In the genomic region with DNA sequence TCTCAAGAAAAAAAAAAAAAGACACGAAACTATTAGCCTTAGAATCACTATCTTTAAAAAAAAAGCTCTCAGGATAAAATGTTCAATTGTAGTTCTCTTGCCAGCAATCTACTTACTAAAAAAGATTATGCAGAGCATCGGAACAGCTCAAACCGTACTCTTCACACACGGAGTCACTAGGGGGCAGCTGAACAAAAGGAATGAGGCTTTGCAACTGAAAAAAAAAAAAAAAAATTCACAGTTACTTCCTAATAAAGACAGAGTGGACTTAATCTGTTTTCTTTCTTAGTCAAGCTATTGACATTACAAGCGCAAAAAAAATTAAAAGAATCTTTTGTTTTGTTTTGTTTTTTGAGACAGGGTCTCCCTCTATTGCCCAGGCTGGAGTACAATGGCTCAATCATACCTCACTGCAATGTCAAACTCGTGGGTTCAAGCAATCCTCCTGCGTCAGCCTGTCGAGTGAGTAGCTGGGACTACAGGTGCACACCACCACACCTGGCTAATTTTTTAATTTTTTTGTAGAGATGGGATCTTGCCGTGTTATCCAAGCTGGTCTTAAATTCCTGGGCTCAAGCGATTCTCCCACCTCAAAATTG, we compare ENCODE assay signal across 8 cellular contexts. TPM values are rescaled to one million over a fixed set of nuclear protein-coding genes. Genes with fewer than 3 reads are reported as not detected.
DNase-seq lines count a peak whose midpoint lies in the region; ATAC-seq and TF ChIP-seq lines count a peak whose summit lies in the region.

No MANE protein-coding gene starts in this region.

- no peaks in the 10 kb centered on the region for H3K27me3 Mint-ChIP-seq in naive thymus-derived CD4-positive, alpha-beta T cell

- H3K9me3 Mint-ChIP-seq in naive thymus-derived CD4-positive, alpha-beta T cell, result no peaks in the 10 kb centered on the region

- peaks cover 37% of the 10 kb centered on the region for H3K36me3 ChIP-seq in BE2C
- H3K36me3 ChIP-seq in esophagus muscularis mucosa, result peaks cover 5 to 87% (median 67%) of the 10 kb centered on the region in 4 donors
- H3K36me3 ChIP-seq in naive thymus-derived CD4-positive, alpha-beta T cell (ENCODE audit: control insufficient read depth in 2 of 3, insufficient read depth in 3 of 3, low read length in 3 of 3), result peaks cover 4 to 52% (median 9%) of the 10 kb centered on the region in 3 experiments

- TF ChIP-seq EP300 in esophagus muscularis mucosa (IDR thresholded peaks at IDR 0.05), result no peak

- H3K4me3 Mint-ChIP-seq in naive thymus-derived CD4-positive, alpha-beta T cell, result no peak overlapping the region

- DNase-seq in BE2C (peak; percentile 63), GM20000 (ENCODE audit: low spot score) (peak; percentile 48), NCI-H345 (lab: John Stamatoyannopoulos, UW) (peak; percentile 30), esophagus muscularis mucosa (ENCODE audit: extremely low spot score) (no peak), NCI-H524 treated with DMSO at 0.1 percent for 48 hours (lab: John Stamatoyannopoulos, UW) (no peak)
- peak; percentile 48 to 57 for DNase-seq in activated CD4-positive, alpha-beta T cell treated with anti-CD3 and anti-CD28 coated beads for 4 hours
- DNase-seq in naive thymus-derived CD4-positive, alpha-beta T cell, result peak in 7 of 9 donors; percentile 32 to 69 (median 54)
- no peak for DNase-seq in NK-92 treated with Interleukin-12 subunit alpha and Interleukin-12 subunit beta, amount 100 ng/mL, for 24 hours (lab: John Stamatoyannopoulos, UW)

- TF ChIP-seq POLR2A in esophagus muscularis mucosa (IDR thresholded peaks at IDR 0.05; ENCODE audit: low read depth), result no peak

- intact Hi-C loops in esophagus muscularis mucosa (cut with DNase I), result loop anchor here (10.0 kb wide), 2 partner anchors 327 to 437 kb away; no protein-coding TSS in a partner anchor
- intact Hi-C loops in naive thymus-derived CD4-positive, alpha-beta T cell (cut with micrococcal nuclease), result loop anchor here (1.0 to 5.0 kb wide), 4 partner anchors 109 to 860 kb away; no protein-coding TSS in a partner anchor

- peaks cover 0 to 4% (median 0%) of the 10 kb centered on the region in 7 donors for H3K4me1 Mint-ChIP-seq in naive thymus-derived CD4-positive, alpha-beta T cell

- POLR2A ChIA-PET in naive thymus-derived CD4-positive, alpha-beta T cell (lab: Charles Lee), result interaction anchor here (0.6 to 1.4 kb wide), 3 partner anchors 60 to 517 kb away, joined by 4 read pairs; no protein-coding TSS in a partner anchor

- 55% methylated on average over 10 of the region's 10 CpGs for WGBS in esophagus muscularis mucosa

- H3K27me3 ChIP-seq in BE2C, result no peaks in the 10 kb centered on the region
- no peaks in the 10 kb centered on the region for H3K27me3 ChIP-seq in esophagus muscularis mucosa
- no peaks in the 10 kb centered on the region for H3K27me3 ChIP-seq in naive thymus-derived CD4-positive, alpha-beta T cell (ENCODE audit: control insufficient read depth in 2 of 2, insufficient read depth in 2 of 2, low read length in 2 of 2)

- H3K27ac ChIP-seq in esophagus muscularis mucosa (replicated peaks in 1 of 4), result peak overlapping the region in 3 of 4 donors; percentile 7 to 39 (median 16)
- no peak overlapping the region for H3K27ac ChIP-seq in naive thymus-derived CD4-positive, alpha-beta T cell (ENCODE audit: low read depth, low read length)

- peak; percentile 82 for ATAC-seq in naive thymus-derived CD4-positive, alpha-beta T cell

- no peaks in the 10 kb centered on the region for H3K9me3 ChIP-seq in BE2C
- H3K9me3 ChIP-seq in esophagus muscularis mucosa, result no peaks in the 10 kb centered on the region
- no peaks in the 10 kb centered on the region for H3K9me3 ChIP-seq in naive thymus-derived CD4-positive, alpha-beta T cell (ENCODE audit: control insufficient read depth in 2 of 3, low read length in 3 of 3)

- CTCF ChIA-PET in naive thymus-derived CD4-positive, alpha-beta T cell (lab: Charles Lee), result interaction anchor here (0.5 to 2.3 kb wide), 15 partner anchors 8 to 502 kb away, joined by 3 to 20 read pairs (median 4); no protein-coding TSS in a partner anchor

- H3K4me3 ChIP-seq in BE2C (ENCODE audit: low read depth, low read length) (no peak overlapping the region), esophagus muscularis mucosa (no peak overlapping the region)
- H3K4me3 ChIP-seq in naive thymus-derived CD4-positive, alpha-beta T cell (ENCODE audit: low read length), result no peak overlapping the region

- peak overlapping the region in 4 of 9 donors; percentile 8 to 44 (median 40) for H3K27ac Mint-ChIP-seq in naive thymus-derived CD4-positive, alpha-beta T cell

- peaks cover 5 to 29% (median 24%) of the 10 kb centered on the region in 5 donors for H3K36me3 Mint-ChIP-seq in naive thymus-derived CD4-positive, alpha-beta T cell

- TF ChIP-seq CTCF in BE2C (IDR thresholded peaks at IDR 0.05; ENCODE audit: low read depth, low read length) (peak; percentile 77), GM20000 (IDR thresholded peaks at IDR 0.05; ENCODE audit: extremely low read depth, missing control alignments) (peak; percentile 29), esophagus muscularis mucosa (IDR thresholded peaks at IDR 0.05) (peak; percentile 50 to 66 (median 63))

- no peaks in the 10 kb centered on the region for H3K4me1 ChIP-seq in BE2C
- peaks cover 0 to 8% (median 2%) of the 10 kb centered on the region in 4 donors for H3K4me1 ChIP-seq in esophagus muscularis mucosa
- no peaks in the 10 kb centered on the region for H3K4me1 ChIP-seq in naive thymus-derived CD4-positive, alpha-beta T cell (ENCODE audit: control insufficient read depth in 2 of 2, insufficient read depth in 2 of 2, low read length in 2 of 2)

RNA-seq across cellular contexts. Expression of gene PMS2, which starts 11.5 kb away (rescaled TPM):
- polyA plus RNA-seq in BE2C (2012; ENCODE audit: insufficient read depth, insufficient read length, low read depth), result 11.5 TPM
- total RNA-seq in esophagus muscularis mucosa, result 1 to 10 TPM; 7.5 to 9.5 (median 8.4) TPM
- total RNA-seq in naive thymus-derived CD4-positive, alpha-beta T cell, result 10 to 100 TPM; 12.5 to 26.3 (median 23.5) TPM
- 10 to 100 TPM in 1 of 2 donors, 1 to 10 TPM in 1; 8.4 to 18.6 TPM for polyA plus RNA-seq in naive thymus-derived CD4-positive, alpha-beta T cell

RNA-seq across cellular contexts. Expression of gene AIMP2, which starts 11.8 kb away (rescaled TPM):
- 159 TPM for polyA plus RNA-seq in BE2C (2012; ENCODE audit: insufficient read depth, insufficient read length, low read depth)
- 10 to 100 TPM; 24.5 to 41.9 (median 37.5) TPM for total RNA-seq in esophagus muscularis mucosa
- 10 to 100 TPM in 3 of 5 experiments, 1 to 10 TPM in 2; 5.0 to 37.9 (median 11.8) TPM for total RNA-seq in naive thymus-derived CD4-positive, alpha-beta T cell
- 10 to 100 TPM; 17.8 to 25.9 TPM for polyA plus RNA-seq in naive thymus-derived CD4-positive, alpha-beta T cell

RNA-seq across cellular contexts. Expression of gene RSPH10B, which starts 26.8 kb away (rescaled TPM):
- not detected for polyA plus RNA-seq in BE2C (2012; ENCODE audit: insufficient read depth, insufficient read length, low read depth)
- total RNA-seq in esophagus muscularis mucosa, result not detected
- total RNA-seq in naive thymus-derived CD4-positive, alpha-beta T cell, result under 1 TPM in 1 of 5 experiments, not detected in 4; 0.41 TPM
- polyA plus RNA-seq in naive thymus-derived CD4-positive, alpha-beta T cell, result not detected

RNA-seq across cellular contexts. Expression of gene ANKRD61, which starts 33.9 kb away (rescaled TPM):
- 1.5 TPM for polyA plus RNA-seq in BE2C (2012; ENCODE audit: insufficient read depth, insufficient read length, low read depth)
- not detected for total RNA-seq in esophagus muscularis mucosa
- total RNA-seq in naive thymus-derived CD4-positive, alpha-beta T cell, result not detected
- under 1 TPM; 0.29 to 0.50 TPM for polyA plus RNA-seq in naive thymus-derived CD4-positive, alpha-beta T cell

Comparison
In these comparisons a context has a peak if more than half of its experiments do, and no peak if none do; other contexts are left out.
1. DNase-seq: peak in BE2C (single experiment), GM20000 (single experiment), NCI-H345 (single experiment), activated CD4-positive, alpha-beta T cell treated with anti-CD3 and anti-CD28 coated beads for 4 hours (2 of 2) and naive thymus-derived CD4-positive, alpha-beta T cell (7 of 9); none in esophagus muscularis mucosa (single experiment), NK-92 treated with Interleukin-12 subunit alpha and Interleukin-12 subunit beta, amount 100 ng/mL, for 24 hours (single experiment) and NCI-H524 treated with DMSO at 0.1 percent for 48 hours (single experiment).
2. Peak in every context shown above with its lines, with median percentiles within 50 percentile points of each other: CTCF ChIP-seq.